Comparison of ENCODE assay signal across 3 cellular contexts in the genomic region with DNA sequence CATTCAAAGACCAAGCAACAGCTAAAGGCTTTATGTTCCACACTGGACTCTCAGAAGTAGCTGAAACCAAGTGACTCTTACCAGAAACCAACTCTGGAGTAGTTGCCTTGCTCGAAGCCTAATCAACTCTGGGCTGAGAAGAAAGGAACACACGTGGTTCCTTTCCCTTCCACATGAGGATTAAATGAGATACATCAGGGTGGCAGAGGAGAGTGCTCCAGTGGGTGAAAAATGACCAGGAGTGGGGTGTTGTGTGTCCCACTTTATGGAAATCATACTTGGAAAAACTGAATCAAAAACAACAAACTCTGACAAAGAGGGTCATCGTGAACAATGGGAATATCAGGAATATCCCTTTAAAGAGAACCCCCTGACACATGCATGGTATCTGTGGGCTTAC.
TF ChIP-seq lines count a peak whose summit lies in the region.

No MANE protein-coding gene starts in this region.

TF ChIP-seq in HepG2, 621 proteins besides CTCF, POLR2A, EP300 and RAD21:
- TF ChIP-seq ZBTB3 (CRISPR knock-in tag; IDR thresholded peaks at IDR 0.05; ENCODE audit: borderline replicate concordance, low read depth) (no peak), ZFP36L1 (CRISPR knock-in tag; IDR thresholded peaks at IDR 0.05) (no peak)
- TF ChIP-seq, protein P1, sequence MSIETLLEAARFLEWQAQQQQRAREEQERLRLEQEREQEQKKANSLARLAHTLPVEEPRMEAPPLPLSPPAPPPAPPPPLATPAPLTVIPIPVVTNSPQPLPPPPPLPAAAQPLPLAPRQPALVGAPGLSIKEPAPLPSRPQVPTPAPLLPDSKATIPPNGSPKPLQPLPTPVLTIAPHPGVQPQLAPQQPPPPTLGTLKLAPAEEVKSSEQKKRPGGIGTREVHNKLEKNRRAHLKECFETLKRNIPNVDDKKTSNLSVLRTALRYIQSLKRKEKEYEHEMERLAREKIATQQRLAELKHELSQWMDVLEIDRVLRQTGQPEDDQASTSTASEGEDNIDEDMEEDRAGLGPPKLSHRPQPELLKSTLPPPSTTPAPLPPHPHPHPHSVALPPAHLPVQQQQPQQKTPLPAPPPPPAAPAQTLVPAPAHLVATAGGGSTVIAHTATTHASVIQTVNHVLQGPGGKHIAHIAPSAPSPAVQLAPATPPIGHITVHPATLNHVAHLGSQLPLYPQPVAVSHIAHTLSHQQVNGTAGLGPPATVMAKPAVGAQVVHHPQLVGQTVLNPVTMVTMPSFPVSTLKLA (IDR thresholded peaks at IDR 0.05): peak; percentile 73

TF ChIP-seq in HEK293, 187 proteins besides CTCF, POLR2A, EP300 and RAD21:
- TF ChIP-seq ZNF530 (tag by site-specific recombination; IDR thresholded peaks at IDR 0.05; ENCODE audit: low read depth) (no peak), ZNF707 (tag by site-specific recombination; IDR thresholded peaks at IDR 0.05) (peak; percentile 83)

TF ChIP-seq in K562, 482 proteins besides CTCF, POLR2A, EP300 and RAD21:
- TF ChIP-seq HDAC1 (IDR thresholded peaks at IDR 0.05) (no peak), ELK3 (CRISPR knock-in tag; IDR thresholded peaks at IDR 0.05) (no peak), PML (IDR thresholded peaks at IDR 0.05; ENCODE audit: low read length) (no peak), SMARCE1 (IDR thresholded peaks at IDR 0.05) (no peak), ZNF707 (CRISPR knock-in tag; conservative IDR thresholded peaks at IDR 0.05) (peak; percentile 90), JUN (IDR thresholded peaks at IDR 0.05; ENCODE audit: borderline replicate concordance, low read depth, low read length) (no peak), JUN (CRISPR knock-in tag; IDR thresholded peaks at IDR 0.05; ENCODE audit: borderline replicate concordance) (no peak), TCF7 (IDR thresholded peaks at IDR 0.05; ENCODE audit: borderline replicate concordance) (no peak), ASH1L (IDR thresholded peaks at IDR 0.05; ENCODE audit: borderline replicate concordance, low read depth, partially characterized antibody) (no peak)
